19 cellular contexts compared by ENCODE assay signal in genomic region chr4:725368-726234, GRCh38. TPM values are rescaled to one million over a fixed set of nuclear protein-coding genes. Genes with fewer than 3 reads are reported as not detected.
DNase-seq lines count a peak whose midpoint lies in the region; ATAC-seq and TF ChIP-seq lines count a peak whose summit lies in the region.
"Had no signal": no experiment of that assay in that cellular context is flagged by ENCODE, and none has a peak within 500 bp of the region (broad histone marks: within the 10 kb centered on the region; RNA-seq: fewer than 3 reads in every experiment).

No MANE protein-coding gene starts in this region.

- TF ChIP-seq POLR2A in adrenal gland (IDR thresholded peaks at IDR 0.05), result no peak

- TF ChIP-seq CTCF in AG04450 (IDR thresholded peaks at IDR 0.05; ENCODE audit: low read depth, low read length), result no peak
- peak in 3 of 6 experiments; percentile 8 to 21 (median 13) for TF ChIP-seq CTCF in adrenal gland (IDR thresholded peaks at IDR 0.05)
- TF ChIP-seq CTCF in psoas muscle (IDR thresholded peaks at IDR 0.05), result peak; percentile 19

- H3K36me3 Mint-ChIP-seq in immature natural killer cell, result peaks cover 4 to 18% (median 4%) of the 10 kb centered on the region in 3 donors

- H3K27ac ChIP-seq in AG04450 (ENCODE audit: low read depth, low read length), result peak overlapping the region; percentile 80
- peak overlapping the region; percentile 14 to 95 (median 91) for H3K27ac ChIP-seq in adrenal gland
- peak overlapping the region; percentile 46 for H3K27ac ChIP-seq in layer of hippocampus (ENCODE audit: low read depth, low read length)
- no peak overlapping the region for H3K27ac ChIP-seq in psoas muscle
- H3K27ac ChIP-seq: parathyroid adenoma had no signal

- H3K4me1 Mint-ChIP-seq in immature natural killer cell, result peaks cover 21 to 33% of the 10 kb centered on the region in 2 donors

- peak; percentile 26 to 65 (median 58) for ATAC-seq in psoas muscle
- ATAC-seq: CD8-positive, alpha-beta T cell had no signal

- POLR2A ChIA-PET in AG04450 (lab: Yijun Ruan, JAX), result no interaction called here

- H3K27me3 ChIP-seq in AG04450 (ENCODE audit: control insufficient read depth, insufficient read depth, low read length) (no peaks in the 10 kb centered on the region), adrenal gland (no peaks in the 10 kb centered on the region), layer of hippocampus (ENCODE audit: control insufficient read depth, insufficient read depth, low read length) (no peaks in the 10 kb centered on the region), psoas muscle (ENCODE audit: insufficient read depth in 3 of 3, low read length in 2 of 3) (no peaks in the 10 kb centered on the region)
- H3K27me3 ChIP-seq: Peyer's patch had no signal

- H3K4me3 ChIP-seq in AG04450 (ENCODE audit: low read depth, low read length) (no peak overlapping the region), adrenal gland (no peak overlapping the region), psoas muscle (no peak overlapping the region)
- H3K4me3 ChIP-seq: Peyer's patch had no signal

- 64 to 85% (median 79%) methylated on average over 23 to 42 of the region's 42 CpGs for whole genome bisulfite sequencing in adrenal gland, 4 donors
- WGBS in psoas muscle, 3 donors, result 74 to 82% (median 77%) methylated on average over 38 to 42 of the region's 42 CpGs

- H3K36me3 ChIP-seq in adrenal gland (replicated peaks in 1 of 2) (peaks cover 0 to 4% of the 10 kb centered on the region in 2 donors), psoas muscle (ENCODE audit: insufficient read depth in 1 of 2, low read depth in 1 of 2) (no peaks in the 10 kb centered on the region)

- H3K4me1 ChIP-seq in adrenal gland (replicated peaks in 1 of 2), result peaks cover 57 to 64% of the 10 kb centered on the region in 2 donors
- H3K4me1 ChIP-seq in psoas muscle, result no peaks in the 10 kb centered on the region
- H3K4me1 ChIP-seq: parathyroid adenoma had no signal

- H3K27ac Mint-ChIP-seq in immature natural killer cell, result no peak overlapping the region
- H3K27ac Mint-ChIP-seq: CD8-positive, alpha-beta T cell had no signal

- H3K9me3 ChIP-seq in AG04450 (ENCODE audit: control insufficient read depth, insufficient read depth, low read length) (peaks cover 25% of the 10 kb centered on the region), adrenal gland (replicated peaks in 1 of 3) (no peaks in the 10 kb centered on the region), psoas muscle (no peaks in the 10 kb centered on the region)
- H3K9me3 ChIP-seq: Peyer's patch, SK-N-SH had no signal

- H3K27me3 Mint-ChIP-seq in immature natural killer cell (ENCODE audit: low read depth in 3 of 3), result peaks cover 0 to 8% (median 0%) of the 10 kb centered on the region in 3 donors

- no peak overlapping the region for H3K4me3 Mint-ChIP-seq in immature natural killer cell
- H3K4me3 Mint-ChIP-seq: CD8-positive, alpha-beta T cell had no signal

- intact Hi-C loops in adrenal gland (cut with DNase I) (no loop called here), psoas muscle (cut with DNase I) (no loop called here)

- CTCF ChIA-PET in AG04450 (lab: Charles Lee), result interaction anchor here (2.1 kb wide), 1 partner anchor 17 kb away, joined by 5 read pairs; no protein-coding TSS in a partner anchor

- no peaks in the 10 kb centered on the region for H3K9me3 Mint-ChIP-seq in immature natural killer cell
- H3K9me3 Mint-ChIP-seq: CD8-positive, alpha-beta T cell had no signal

- DNase-seq in AG04450 (ENCODE audit: low read depth, low spot score) (no peak), adrenal gland (peak in 6 of 7 donors; percentile 52 to 63 (median 59)), psoas muscle (no peak), NCI-H1436 treated with DMSO at 0.1 percent for 48 hours (lab: John Stamatoyannopoulos, UW) (no peak), immature natural killer cell (no peak), NCI-H2081 treated with DMSO at 0.1 percent for 48 hours (lab: John Stamatoyannopoulos, UW) (no peak)
- no peak for DNase-seq in activated CD4-positive, CD25-positive, alpha-beta regulatory T cell treated with anti-CD3 and anti-CD28 coated beads, Interleukin-2, amount 50 U/mL, for 72 hours
- DNase-seq: activated CD4-positive, alpha-beta T cell treated with anti-CD3 and anti-CD28 coated beads for 48 hours; CD8-positive, alpha-beta T cell; DMS79; foreskin melanocyte; kidney glomerular epithelial cell; NCI-H146; Peyer's patch; SK-N-SH; stimulated activated CD4-positive, alpha-beta T cell treated with anti-CD3 and anti-CD28 coated beads, Interleukin-12 subunit alpha, Interleukin-12 subunit beta, amount 100 ng/mL, for 4 hours; T1000 had no signal

RNA-seq across cellular contexts. Expression of gene PCGF3, which starts 20.0 kb away (rescaled TPM):
- polyA plus RNA-seq in AG04450 (2011; rRNA removed), result 37.2 and 44.2 TPM in 2 replicates
- polyA minus RNA-seq in AG04450 (2011; rRNA and poly(A)+ RNA removed), result 49.1 and 74.2 TPM in 2 replicates
- 100 to 1,000 TPM in 2 of 8 donors, 10 to 100 TPM in 6; 49.4 to 145 (median 70.7) TPM for total RNA-seq in adrenal gland
- 100 to 1,000 TPM in 1 of 3 donors, 10 to 100 TPM in 2; 26.4 to 178 (median 99.2) TPM for polyA plus RNA-seq in adrenal gland
- total RNA-seq in psoas muscle, result 10 to 100 TPM; 13.0 to 18.6 (median 15.3) TPM
- 10 to 100 TPM; 10.9 to 19.2 (median 11.3) TPM for polyA plus RNA-seq in psoas muscle
- polyA plus RNA-seq in immature natural killer cell, result 1 to 10 TPM; 6.5 to 7.5 (median 6.6) TPM

RNA-seq across cellular contexts. Expression of gene SLC49A3, which starts 36.6 kb away (rescaled TPM):
- 0.11 TPM in 1 of 2 replicates, not detected in the other for polyA plus RNA-seq in AG04450 (2011; rRNA removed)
- polyA minus RNA-seq in AG04450 (2011; rRNA and poly(A)+ RNA removed), result not detected in 2 replicates
- 10 to 100 TPM in 3 of 8 donors, 1 to 10 TPM in 5; 2.4 to 15.0 (median 7.3) TPM for total RNA-seq in adrenal gland
- 10 to 100 TPM in 2 of 3 donors, 1 to 10 TPM in 1; 1.4 to 24.5 (median 11.1) TPM for polyA plus RNA-seq in adrenal gland
- 1 to 10 TPM; 1.7 to 3.1 (median 3.0) TPM for total RNA-seq in psoas muscle
- 1 to 10 TPM; 1.6 to 3.7 (median 1.9) TPM for polyA plus RNA-seq in psoas muscle
- polyA plus RNA-seq in immature natural killer cell, result 1 to 10 TPM; 3.8 to 7.1 (median 6.1) TPM

RNA-seq across cellular contexts. Expression of gene MYL5, which starts 51.3 kb away (rescaled TPM):
- polyA plus RNA-seq in AG04450 (2011; rRNA removed), result 12.3 and 13.0 TPM in 2 replicates
- 4.6 and 8.0 TPM in 2 replicates for polyA minus RNA-seq in AG04450 (2011; rRNA and poly(A)+ RNA removed)
- 10 to 100 TPM in 7 of 8 donors, 1 to 10 TPM in 1; 5.9 to 31.7 (median 18.7) TPM for total RNA-seq in adrenal gland
- 10 to 100 TPM; 13.3 to 77.6 (median 64.4) TPM for polyA plus RNA-seq in adrenal gland
- total RNA-seq in psoas muscle, result 1 to 10 TPM; 3.3 to 7.2 (median 5.9) TPM
- 10 to 100 TPM in 1 of 3 donors, 1 to 10 TPM in 2; 2.0 to 11.2 (median 5.4) TPM for polyA plus RNA-seq in psoas muscle
- 1 to 10 TPM; 3.3 to 8.1 (median 5.0) TPM for polyA plus RNA-seq in immature natural killer cell

RNA-seq across cellular contexts. Expression of gene ATP5ME, which starts 51.5 kb away (rescaled TPM):
- polyA plus RNA-seq in AG04450 (2011; rRNA removed) (262 and 313 TPM in 2 replicates), adrenal gland (1,000 to 10,000 TPM in 1 of 3 donors, 100 to 1,000 TPM in 2; 501 to 1,353 (median 885) TPM), psoas muscle (100 to 1,000 TPM; 389 to 712 (median 679) TPM), immature natural killer cell (100 to 1,000 TPM; 466 to 581 (median 532) TPM)
- 57.6 and 68.0 TPM in 2 replicates for polyA minus RNA-seq in AG04450 (2011; rRNA and poly(A)+ RNA removed)
- total RNA-seq in adrenal gland (100 to 1,000 TPM in 6 of 8 donors, 10 to 100 TPM in 2; 43.4 to 375 (median 296) TPM), psoas muscle (100 to 1,000 TPM; 358 to 494 (median 466) TPM)

Comparison
In these comparisons a context has a peak if more than half of its experiments do, and no peak if none do; other contexts are left out.
1. DNase-seq: peak in adrenal gland (6 of 7); none in AG04450 (single experiment), psoas muscle (0 of 2), NCI-H1436 treated with DMSO at 0.1 percent for 48 hours (single experiment), immature natural killer cell (0 of 3), activated CD4-positive, CD25-positive, alpha-beta regulatory T cell treated with anti-CD3 and anti-CD28 coated beads, Interleukin-2, amount 50 U/mL, for 72 hours (single experiment) and NCI-H2081 treated with DMSO at 0.1 percent for 48 hours (single experiment).